In genomic region chr7:157628456-157628855, GRCh38 we compare ENCODE assay signal across 28 cellular contexts.
"Had no signal": no experiment of that assay in that cellular context is flagged by ENCODE, and none has a peak within 500 bp of the region (broad histone marks: within the 10 kb centered on the region; RNA-seq: fewer than 3 reads in every experiment).

No MANE protein-coding gene starts in this region.

- H3K36me3 ChIP-seq: breast epithelium, esophagus muscularis mucosa, heart left ventricle, pancreas, sigmoid colon, thyroid gland, upper lobe of left lung had no signal

- H3K4me1 ChIP-seq: breast epithelium, esophagus muscularis mucosa, foreskin keratinocyte, heart left ventricle, pancreas, psoas muscle, sigmoid colon, stomach, thyroid gland, upper lobe of left lung had no signal

- H3K4me3 ChIP-seq: breast epithelium, esophagus muscularis mucosa, heart left ventricle, pancreas, psoas muscle, sigmoid colon, stomach, thyroid gland, upper lobe of left lung had no signal

- H3K27me3 ChIP-seq: breast epithelium, foreskin keratinocyte, pancreas, sigmoid colon, thyroid gland, upper lobe of left lung had no signal

- H3K9me3 ChIP-seq: breast epithelium, esophagus muscularis mucosa, heart left ventricle, pancreas, psoas muscle, sigmoid colon, stomach, thyroid gland, upper lobe of left lung had no signal

- ATAC-seq: activated CD8-positive, alpha-beta T cell treated with anti-CD3 and anti-CD28 coated beads for 36 hours; activated T-helper 17 cell treated with anti-CD3 and anti-CD28 coated beads, Interleukin-2, amount 50 U/mL, for 72 hours; foreskin keratinocyte; heart left ventricle; pancreas; psoas muscle; stimulated activated memory B cell treated with anti-CD40 and anti-IgM and Interleukin-4, amounts not matched to agents 10 μg/mL and 1 μg/mL and 100 μg/mL, for 72 hours; WTC11 had no signal

- H3K27ac ChIP-seq: breast epithelium, esophagus muscularis mucosa, foreskin keratinocyte, heart left ventricle, pancreas, psoas muscle, sigmoid colon, stomach, thyroid gland, upper lobe of left lung had no signal

- DNase-seq: activated CD4-positive, alpha-beta T cell treated with anti-CD3 and anti-CD28 coated beads for 1 hour; activated CD4-positive, alpha-beta T cell treated with anti-CD3 and anti-CD28 coated beads, Interleukin-2, amount 10 ng/mL, durations not matched to agents 7 days and 5 days; activated CD8-positive, alpha-beta T cell treated with anti-CD3 and anti-CD28 coated beads for 36 hours; activated gamma-delta T cell treated with Interleukin-2 at 50 U/mL for 16 hours; activated naive CD4-positive, alpha-beta T cell treated with anti-CD3 and anti-CD28 coated beads, Interleukin-2, amount 50 U/mL, for 16 hours; activated T-cell treated with anti-CD3 and anti-CD28 coated beads for 4 hours; central memory CD4-positive, alpha-beta T cell; endodermal cell; foreskin keratinocyte; hypothalamus; immature natural killer cell; pancreas; sigmoid colon; small intestine; stimulated activated CD4-positive, alpha-beta T cell treated with anti-CD3 and anti-CD28 coated beads, Interleukin-1b, Interleukin-23, amount 100 ng/mL, for 48 hours; stimulated activated CD4-positive, alpha-beta T cell treated with anti-CD3 and anti-CD28 coated beads, Interleukin-4, amount 100 ng/mL, for 4 hours; stimulated activated CD8-positive, alpha-beta memory T cell treated with anti-CD3 and anti-CD28 coated beads, Interleukin-4, amount 100 ng/mL, for 48 hours; stomach; T-helper 2 cell; thyroid gland; upper lobe of left lung had no signal
